In genomic region chr9:114244570-114244969, GRCh38 we compare ENCODE assay signal across 31 cellular contexts.
"Had no signal": no experiment of that assay in that cellular context is flagged by ENCODE, and none has a peak within 500 bp of the region (broad histone marks: within the 10 kb centered on the region; RNA-seq: fewer than 3 reads in every experiment).

No MANE protein-coding gene starts in this region.

- ATAC-seq: activated CD4-positive, CD25-positive, alpha-beta regulatory T cell treated with anti-CD3 and anti-CD28 coated beads, Interleukin-2, amount 50 U/mL, for 24 hours; activated CD8-positive, alpha-beta memory T cell treated with anti-CD3 and anti-CD28 coated beads, Interleukin-2, amount 10 ng/mL, durations not matched to agents 7 days and 5 days; activated CD8-positive, alpha-beta T cell treated with anti-CD3 and anti-CD28 coated beads, Interleukin-2, amount 10 ng/mL, durations not matched to agents 7 days and 5 days; activated naive CD8-positive, alpha-beta T cell treated with anti-CD3 and anti-CD28 coated beads, Interleukin-2, amount 50 U/mL, for 24 hours; body of pancreas; effector memory CD8-positive, alpha-beta T cell; foreskin keratinocyte; gastrocnemius medialis; T-helper 17 cell had no signal

- H3K36me3 ChIP-seq: adrenal gland, gastrocnemius medialis had no signal

- H3K27ac ChIP-seq: adrenal gland, body of pancreas, esophagus muscularis mucosa, foreskin keratinocyte, gastrocnemius medialis had no signal

- DNase-seq: activated B cell treated with CpG ODN at 0.5 μM for 24 hours; activated CD4-positive, alpha-beta memory T cell treated with anti-CD3 and anti-CD28 coated beads for 36 hours; activated CD4-positive, alpha-beta T cell treated with anti-CD3 and anti-CD28 coated beads for 48 hours; activated CD8-positive, alpha-beta memory T cell treated with anti-CD3 and anti-CD28 coated beads, Interleukin-2, amount 10 ng/mL, durations not matched to agents 7 days and 5 days; activated CD8-positive, alpha-beta memory T cell treated with anti-CD3 and anti-CD28 coated beads, Interleukin-2, amount 50 U/mL, for 4 hours; activated CD8-positive, alpha-beta T cell treated with anti-CD3 and anti-CD28 coated beads, Interleukin-2, amount 10 ng/mL, durations not matched to agents 7 days and 5 days; activated effector memory CD4-positive, alpha-beta T cell treated with anti-CD3 and anti-CD28 coated beads, Interleukin-2, amount 50 U/mL, for 16 hours; activated naive CD4-positive, alpha-beta T cell treated with anti-CD3 and anti-CD28 coated beads for 36 hours; activated naive CD8-positive, alpha-beta T cell treated with anti-CD3 and anti-CD28 coated beads for 36 hours; activated naive CD8-positive, alpha-beta T cell treated with anti-CD3 and anti-CD28 coated beads, Interleukin-2, amount 50 U/mL, for 24 hours; activated T-cell treated with anti-CD3 and anti-CD28 coated beads, Interleukin-2, amount 50 U/mL, for 1 hour; activated T-cell treated with anti-CD3 and anti-CD28 coated beads, Interleukin-2, amount 50 U/mL, for 48 hours; adrenal gland; amygdala; aorta; body of pancreas; caudate nucleus; cortex of kidney; dermis blood vessel endothelial cell; effector CD4-positive, alpha-beta T cell; effector memory CD8-positive, alpha-beta T cell; erythroblast; foreskin keratinocyte; gastrocnemius medialis; glutamatergic neuron; T-helper 1 cell; T-helper 17 cell; T1000; WERI-Rb-1 had no signal

- H3K27me3 ChIP-seq: adrenal gland, body of pancreas, esophagus muscularis mucosa, foreskin keratinocyte, gastrocnemius medialis had no signal

- H3K4me3 ChIP-seq: adrenal gland, body of pancreas, esophagus muscularis mucosa, gastrocnemius medialis had no signal

- H3K4me1 ChIP-seq: adrenal gland, foreskin keratinocyte had no signal
